26 cellular contexts compared by ENCODE assay signal in genomic region chr6:99359800-99360199, GRCh38.
"Had no signal": no experiment of that assay in that cellular context is flagged by ENCODE, and none has a peak within 500 bp of the region (broad histone marks: within the 10 kb centered on the region; RNA-seq: fewer than 3 reads in every experiment).

No MANE protein-coding gene starts in this region.

- FAIRE-seq: urothelium cell line had no signal

- H3K4me1 ChIP-seq: stomach, suprapubic skin, testis, thyroid gland, tibial artery, tibial nerve, transverse colon, upper lobe of left lung, upper lobe of right lung, uterus, vagina had no signal

- ATAC-seq: stimulated activated effector memory CD8-positive, alpha-beta T cell treated with anti-CD3 and anti-CD28 coated beads, Interleukin-12 subunit alpha, Interleukin-12 subunit beta, amount 100 ng/mL, for 72 hours; stimulated activated memory B cell treated with anti-CD40 and anti-IgM and Interleukin-4, amounts not matched to agents 10 μg/mL and 1 μg/mL and 100 μg/mL, for 72 hours; stimulated activated naive B cell treated with anti-CD40 and anti-IgM and Interleukin-4, amounts not matched to agents 10 μg/mL and 1 μg/mL and 100 μg/mL, for 72 hours; stimulated activated naive CD8-positive, alpha-beta T cell treated with anti-CD3 and anti-CD28 coated beads, Interleukin-15, amount 100 ng/mL, for 72 hours; stimulated activated naive CD8-positive, alpha-beta T cell treated with anti-CD3 and anti-CD28 coated beads, Interleukin-15, Interleukin-2, amounts not matched to agents 100 U/mL and 50 U/mL, for 24 hours; upper lobe of right lung had no signal

- DNase-seq: stimulated activated CD4-positive, alpha-beta T cell treated with anti-CD3 and anti-CD28 coated beads, Interleukin-2, amount 100 ng/mL, for 48 hours; stimulated activated CD4-positive, alpha-beta T cell treated with anti-CD3 and anti-CD28 coated beads, Interleukin-4, amount 100 ng/mL, for 1 hour; stimulated activated CD4-positive, alpha-beta T cell treated with anti-CD3 and anti-CD28 coated beads, Interleukin-4, amount 100 ng/mL, for 4 hours; stimulated activated CD8-positive, alpha-beta memory T cell treated with anti-CD3 and anti-CD28 coated beads, Interleukin-4, amount 100 ng/mL, for 48 hours; stimulated activated naive B cell treated with anti-CD40 and anti-IgM and Interleukin-4, amounts not matched to agents 10 μg/mL and 1 μg/mL and 100 μg/mL, for 72 hours; stimulated activated naive CD4-positive, alpha-beta T cell; stimulated activated naive CD4-positive, alpha-beta T cell treated with Interleukin-2 at 50 U/mL for 16 hours; stimulated activated naive CD8-positive, alpha-beta T cell treated with anti-CD3 and anti-CD28 coated beads, Interleukin-15, amount 100 ng/mL, for 72 hours; stimulated activated naive CD8-positive, alpha-beta T cell treated with anti-CD3 and anti-CD28 coated beads, Interleukin-15, Interleukin-2, amounts not matched to agents 100 U/mL and 50 U/mL, for 24 hours; stomach; substantia nigra; testis; thyroid gland; tibial artery; transverse colon; trophoblast cell; upper lobe of left lung; upper lobe of right lung; uterus had no signal

- H3K36me3 ChIP-seq: stomach, suprapubic skin, thoracic aorta, thyroid gland, tibial artery, tibial nerve, transverse colon, upper lobe of left lung, upper lobe of right lung, uterus, vagina had no signal

- H3K9me3 ChIP-seq: stomach, suprapubic skin, testis, thoracic aorta, thyroid gland, tibial artery, tibial nerve, transverse colon, upper lobe of left lung, upper lobe of right lung, uterus, vagina had no signal

- H3K27ac ChIP-seq: stomach, suprapubic skin, testis, thoracic aorta, thyroid gland, tibial artery, tibial nerve, transverse colon, upper lobe of left lung, upper lobe of right lung, uterus, vagina had no signal

- H3K4me3 ChIP-seq: stomach, suprapubic skin, testis, thoracic aorta, thyroid gland, tibial artery, tibial nerve, transverse colon, upper lobe of left lung, upper lobe of right lung, uterus, vagina had no signal

- H3K27me3 ChIP-seq: stomach, testis, thyroid gland, tibial nerve, transverse colon, upper lobe of left lung, uterus, vagina had no signal
